In genomic region chr14:73634333-73634833, GRCh38 we compare ENCODE assay signal across 8 cellular contexts. TPM values are rescaled to one million over a fixed set of nuclear protein-coding genes. Genes with fewer than 3 reads are reported as not detected.
DNase-seq lines count a peak whose midpoint lies in the region; ATAC-seq and TF ChIP-seq lines count a peak whose summit lies in the region.

No MANE protein-coding gene starts in this region.

- no peak for ATAC-seq in GM21529 (IDR thresholded peaks at IDR 0.05; ENCODE audit: unreplicated experiment)

- H3K4me3 ChIP-seq in CD8-positive, alpha-beta memory T cell (ENCODE audit: low read length) = peak overlapping the region; percentile 66
- H3K4me3 ChIP-seq in HUES48 (ENCODE audit: low read depth, low read length) = peak overlapping the region; percentile 66
- H3K4me3 ChIP-seq in adipocyte (ENCODE audit: low read length) = peak overlapping the region; percentile 77
- H3K4me3 ChIP-seq in retinal pigment epithelial cell (ENCODE audit: low read length) = peak overlapping the region; percentile 54

- no peaks in the 10 kb centered on the region for H3K9me3 Mint-ChIP-seq in CD8-positive, alpha-beta memory T cell

- no peaks in the 10 kb centered on the region for H3K27me3 ChIP-seq in CD8-positive, alpha-beta memory T cell (ENCODE audit: insufficient read depth, low read length, poor library complexity, severe bottlenecking)
- H3K27me3 ChIP-seq in HUES48 (ENCODE audit: control insufficient read depth, insufficient read depth, low read length) (no peaks in the 10 kb centered on the region), adipocyte (replicated peaks; ENCODE audit: control insufficient read depth, insufficient read depth, low read length) (no peaks in the 10 kb centered on the region)

- H3K27ac ChIP-seq in CD8-positive, alpha-beta memory T cell (ENCODE audit: low read depth, low read length) = no peak overlapping the region
- peak overlapping the region; percentile 84 for H3K27ac ChIP-seq in HUES48 (ENCODE audit: low read depth, low read length)

- no peaks in the 10 kb centered on the region for H3K36me3 Mint-ChIP-seq in CD8-positive, alpha-beta memory T cell

- POLR2A ChIA-PET in CD8-positive, alpha-beta memory T cell (lab: Charles Lee) = no interaction called here

- H3K27me3 Mint-ChIP-seq in CD8-positive, alpha-beta memory T cell = peaks cover 3 to 15% of the 10 kb centered on the region in 2 donors

- H3K4me3 Mint-ChIP-seq in CD8-positive, alpha-beta memory T cell = peak overlapping the region in 6 of 7 donors; percentile 45 to 90 (median 80)

- DNase-seq in CD8-positive, alpha-beta memory T cell = no peak
- DNase-seq in adipocyte (ENCODE audit: low read depth) = no peak
- peak in 36 of 51 donors; percentile 16 to 65 (median 42) for DNase-seq in hypothalamus (lab: John Stamatoyannopoulos, UW)
- no peak for DNase-seq in retinal pigment epithelial cell (ENCODE audit: low read depth)
- no peak for DNase-seq in GF-D8 (lab: John Stamatoyannopoulos, UW)
- no peak for DNase-seq in OCI-M1 (lab: John Stamatoyannopoulos, UW)

- peaks cover 5 to 7% (median 5%) of the 10 kb centered on the region in 3 donors for H3K4me1 Mint-ChIP-seq in CD8-positive, alpha-beta memory T cell

- H3K9ac ChIP-seq in HUES48 (ENCODE audit: low read depth, low read length) (peak overlapping the region; percentile 67; the same call in 1 of the 2 replicates), adipocyte (ENCODE audit: low read length) (peak overlapping the region; percentile 84)

- no peaks in the 10 kb centered on the region for H3K9me3 ChIP-seq in CD8-positive, alpha-beta memory T cell (ENCODE audit: low read length)
- no peaks in the 10 kb centered on the region for H3K9me3 ChIP-seq in HUES48 (ENCODE audit: control insufficient read depth, insufficient read depth, low read length)
- H3K9me3 ChIP-seq in adipocyte (ENCODE audit: control insufficient read depth, low read length) = no peaks in the 10 kb centered on the region

- H3K27ac Mint-ChIP-seq in CD8-positive, alpha-beta memory T cell = peak overlapping the region in 2 of 8 donors; percentile 32 to 33

- CTCF ChIA-PET in CD8-positive, alpha-beta memory T cell (lab: Charles Lee) = interaction anchor here (1.1 to 3.7 kb wide), 6 partner anchors 11 to 131 kb away, joined by 3 to 29 read pairs (median 6); partner anchors contain the start of genes ACOT1, ACOT6 and DNAL1

- H3K36me3 ChIP-seq in CD8-positive, alpha-beta memory T cell (ENCODE audit: insufficient read depth, low read length) = no peaks in the 10 kb centered on the region
- H3K36me3 ChIP-seq in HUES48 (ENCODE audit: control insufficient read depth, insufficient read depth, low read length) (no peaks in the 10 kb centered on the region), adipocyte (ENCODE audit: control insufficient read depth, insufficient read depth, low read length, severe bottlenecking) (no peaks in the 10 kb centered on the region)

- TF ChIP-seq CTCF in retinal pigment epithelial cell (conservative IDR thresholded peaks at IDR 0.05; ENCODE audit: low read depth, low read length) = peak; percentile 36

- H3K4me1 ChIP-seq in CD8-positive, alpha-beta memory T cell (ENCODE audit: insufficient read depth, low read length) = peaks cover 5% of the 10 kb centered on the region
- H3K4me1 ChIP-seq in HUES48 (ENCODE audit: control insufficient read depth, insufficient read depth, low read length) (peaks cover 5% of the 10 kb centered on the region), adipocyte (ENCODE audit: control insufficient read depth, insufficient read depth, low read length) (peaks cover 8% of the 10 kb centered on the region)

RNA-seq across cellular contexts. Expression of gene DNAL1, which starts 10.4 kb away (rescaled TPM):
- 10 to 100 TPM in 1 of 2 experiments, 1 to 10 TPM in 1; 8.1 to 10.9 TPM for total RNA-seq in CD8-positive, alpha-beta memory T cell
- 5.8 TPM for polyA plus RNA-seq in CD8-positive, alpha-beta memory T cell

RNA-seq across cellular contexts. Expression of gene ACOT6, which starts 22.1 kb away (rescaled TPM):
- not detected for total RNA-seq in CD8-positive, alpha-beta memory T cell
- not detected for polyA plus RNA-seq in CD8-positive, alpha-beta memory T cell

RNA-seq across cellular contexts. Expression of gene ACOT4, which starts 42.7 kb away (rescaled TPM):
- 1 to 10 TPM; 4.0 to 5.0 TPM for total RNA-seq in CD8-positive, alpha-beta memory T cell
- 5.0 TPM for polyA plus RNA-seq in CD8-positive, alpha-beta memory T cell

Comparison
In these comparisons a context has a peak if more than half of its experiments do, and no peak if none do; other contexts are left out.
1. DNase-seq: peak in hypothalamus (36 of 51); none in CD8-positive, alpha-beta memory T cell (0 of 5), adipocyte (single experiment), retinal pigment epithelial cell (single experiment), GF-D8 (single experiment) and OCI-M1 (single experiment).
2. Peak in every context shown above with its lines, with median percentiles within 50 percentile points of each other: H3K4me3 ChIP-seq.